In genomic region chr3:161104561-161105551, GRCh38 we compare ENCODE assay signal across 8 cellular contexts. TPM values are rescaled to one million over a fixed set of nuclear protein-coding genes. Genes with fewer than 3 reads are reported as not detected.
A peak's percentile ranks its signal among the peaks of the same experiment; 100 is the strongest.
DNase-seq lines count a peak whose midpoint lies in the region; ATAC-seq and TF ChIP-seq lines count a peak whose summit lies in the region.

TSS of gene B3GALNT1 (minus strand) at chr3:161105349. CDS start at chr3:161086754, 18,595 bp downstream.

- TF ChIP-seq CTCF in neutrophil (IDR thresholded peaks at IDR 0.05), result no peak

- no peaks in the 10 kb centered on the region for H3K36me3 Mint-ChIP-seq in activated naive CD4-positive, alpha-beta T cell treated with anti-CD3 and anti-CD28 coated beads, Interleukin-2, amount 50 U/mL, for 72 hours

- ATAC-seq in HG02840 (IDR thresholded peaks at IDR 0.05; ENCODE audit: low FRiP score, unreplicated experiment), result peak; percentile 86
- peak; percentile 80 to 82 for ATAC-seq in activated naive CD4-positive, alpha-beta T cell treated with anti-CD3 and anti-CD28 coated beads, Interleukin-2, amount 50 U/mL, for 72 hours

- H3K4me1 ChIP-seq in neutrophil (ENCODE audit: control insufficient read depth in 1 of 2, insufficient read depth in 1 of 2, low read depth in 1 of 2, low read length in 1 of 2) (peaks cover 7 to 13% of the 10 kb centered on the region in 2 experiments), urinary bladder (ENCODE audit: insufficient read depth) (peaks cover 2% of the 10 kb centered on the region)

- peak; percentile 67 for DNase-seq in 8988T
- peak; percentile 52 for DNase-seq in NCI-H2227 treated with DMSO at 0.1 percent for 48 hours (lab: John Stamatoyannopoulos, UW)
- peak; percentile 18 to 57 for DNase-seq in activated naive CD4-positive, alpha-beta T cell treated with anti-CD3 and anti-CD28 coated beads, Interleukin-2, amount 50 U/mL, for 72 hours (ENCODE audit: low spot score in 2 of 2)
- DNase-seq in glomerular visceral epithelial cell (ENCODE audit: extremely low spot score), result peak; percentile 56

- H3K4me3 ChIP-seq in neutrophil (ENCODE audit: low read depth in 1 of 2, low read length in 1 of 2) (peak within 1 kb of the TSS; percentile 76 to 84), urinary bladder (ENCODE audit: low read depth, low read length) (peak within 1 kb of the TSS; percentile 59)

- H3K36me3 ChIP-seq in neutrophil (peaks cover 4% of the 10 kb centered on the region), urinary bladder (ENCODE audit: insufficient read depth) (no peaks in the 10 kb centered on the region)

- H3K9me3 Mint-ChIP-seq in activated naive CD4-positive, alpha-beta T cell treated with anti-CD3 and anti-CD28 coated beads, Interleukin-2, amount 50 U/mL, for 72 hours, result no peaks in the 10 kb centered on the region

- no peak within 1 kb of the TSS for H3K27ac Mint-ChIP-seq in activated naive CD4-positive, alpha-beta T cell treated with anti-CD3 and anti-CD28 coated beads, Interleukin-2, amount 50 U/mL, for 72 hours

- H3K27me3 ChIP-seq in neutrophil, result peaks cover 3% of the 10 kb centered on the region

- no peaks in the 10 kb centered on the region for H3K9me3 ChIP-seq in neutrophil

- H3K27ac ChIP-seq in neutrophil, result peak within 1 kb of the TSS; percentile 43
- peak within 1 kb of the TSS; percentile 25 for H3K27ac ChIP-seq in urinary bladder (ENCODE audit: low read depth)

- peak; percentile 14 for TF ChIP-seq POLR2A in GM15510 (IDR thresholded peaks at IDR 0.05; ENCODE audit: borderline replicate concordance, extremely low read depth, insufficient read length)

- WGBS in urinary bladder, result under 1% methylated on average over 97 of the region's 97 CpGs

RNA-seq across cellular contexts. Expression of gene B3GALNT1, which starts in this region (rescaled TPM):
- total RNA-seq in activated naive CD4-positive, alpha-beta T cell treated with anti-CD3 and anti-CD28 coated beads, Interleukin-2, amount 50 U/mL, for 72 hours, result 1 to 10 TPM; 1.4 to 1.7 TPM
- total RNA-seq in urinary bladder, result 37.5 TPM
- polyA plus RNA-seq in urinary bladder, result 10.7 TPM

Comparison
In these comparisons a context has a peak if more than half of its experiments do, and no peak if none do; other contexts are left out.
1. Peak in every context shown above with its lines: DNase-seq, ATAC-seq, H3K4me3 ChIP-seq and H3K27ac ChIP-seq.
2. RNA of gene B3GALNT1 (total RNA-seq): 37.5 TPM in urinary bladder (single experiment); 1.4 to 1.7 TPM in activated naive CD4-positive, alpha-beta T cell treated with anti-CD3 and anti-CD28 coated beads, Interleukin-2, amount 50 U/mL, for 72 hours; every median in the first group is over 10 times any median in the second.